In the genomic region with DNA sequence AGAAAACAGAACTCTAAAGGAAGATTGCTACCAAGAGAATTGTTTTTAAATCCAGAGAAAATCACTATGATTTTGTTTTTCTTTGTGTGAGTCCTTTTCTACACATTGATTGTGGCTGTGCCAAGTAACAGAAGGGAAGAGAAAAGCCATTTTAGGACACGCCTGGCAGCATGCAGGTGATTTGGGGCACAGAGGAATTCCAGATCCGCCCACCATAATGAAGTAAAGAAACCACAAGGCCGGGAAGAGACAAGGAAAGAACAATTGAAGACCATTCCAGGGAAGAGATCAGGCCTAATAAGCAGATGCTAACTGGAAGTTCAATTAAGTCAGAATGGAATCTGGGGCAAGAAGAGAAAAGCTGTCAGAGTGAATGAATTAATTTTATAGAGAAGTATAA, we compare ENCODE assay signal across 30 cellular contexts.
"Had no signal": no experiment of that assay in that cellular context is flagged by ENCODE, and none has a peak within 500 bp of the region (broad histone marks: within the 10 kb centered on the region; RNA-seq: fewer than 3 reads in every experiment).

No MANE protein-coding gene starts in this region.

- H3K4me3 ChIP-seq: cardiac muscle cell, colonic mucosa, Peyer's patch, SJCRH30 had no signal

- H3K36me3 Mint-ChIP-seq: activated naive CD8-positive, alpha-beta T cell; WTC11 had no signal

- H3K9me3 ChIP-seq: colonic mucosa, Peyer's patch, SJCRH30 had no signal

- H3K36me3 ChIP-seq: brain microvascular endothelial cell, cardiac muscle cell, colonic mucosa, Peyer's patch, SJCRH30 had no signal

- H3K4me1 Mint-ChIP-seq: activated T-helper 17 cell treated with anti-CD3 and anti-CD28 coated beads, Interleukin-2, amount 50 U/mL, for 72 hours had no signal

- DNase-seq: activated CD4-positive, alpha-beta T cell treated with anti-CD3 and anti-CD28 coated beads for 48 hours; activated CD4-positive, alpha-beta T cell treated with anti-CD3 and anti-CD28 coated beads, Interleukin-2, amount 50 U/mL, for 4 hours; activated CD4-positive, CD25-positive, alpha-beta regulatory T cell treated with anti-CD3 and anti-CD28 coated beads, Interleukin-2, amount 50 U/mL, for 72 hours; activated CD8-positive, alpha-beta memory T cell treated with anti-CD3 and anti-CD28 coated beads, Interleukin-2, amount 50 U/mL, for 48 hours; activated CD8-positive, alpha-beta T cell treated with anti-CD3 and anti-CD28 coated beads, Interleukin-2, amount 10 ng/mL, durations not matched to agents 7 days and 5 days; activated gamma-delta T cell; activated naive CD4-positive, alpha-beta T cell treated with anti-CD3 and anti-CD28 coated beads for 36 hours; activated T-cell treated with anti-CD3 and anti-CD28 coated beads, Interleukin-2, amount 50 U/mL, for 24 hours; amygdala; brain microvascular endothelial cell; cerebellar nuclear complex; colonic mucosa; Karpas-422; MM.1S; NCI-H1105; NCI-H1436; NCI-H1694 treated with DMSO at 0.1 percent for 48 hours; NCI-H2029 treated with DMSO at 0.1 percent for 48 hours; NCI-H510A treated with DMSO at 0.1 percent for 48 hours; Peyer's patch; Right ventricle myocardium superior; SW 1271 had no signal

- H3K4me3 Mint-ChIP-seq: activated CD8-positive, alpha-beta T cell treated with anti-CD3 and anti-CD28 coated beads, Interleukin-2, amount 10 ng/mL, durations not matched to agents 7 days and 5 days; activated naive CD4-positive, alpha-beta T cell treated with anti-CD3 and anti-CD28 coated beads for 36 hours; activated naive CD8-positive, alpha-beta T cell; activated T-cell treated with anti-CD3 and anti-CD28 coated beads, Interleukin-2, amount 50 U/mL, for 24 hours; activated T-helper 17 cell treated with anti-CD3 and anti-CD28 coated beads, Interleukin-2, amount 50 U/mL, for 72 hours; T-helper 1 cell treated with Interleukin-12 subunit alpha and Interleukin-12 subunit beta and Interleukin-4 antibody, amounts not matched to agents 30 μg/mL and 1 μg/mL, for 36 hours; WTC11 had no signal

- H3K9me3 Mint-ChIP-seq: activated naive CD4-positive, alpha-beta T cell treated with anti-CD3 and anti-CD28 coated beads for 36 hours; T-helper 1 cell treated with Interleukin-12 subunit alpha and Interleukin-12 subunit beta and Interleukin-4 antibody, amounts not matched to agents 30 μg/mL and 1 μg/mL, for 36 hours had no signal

- H3K27me3 Mint-ChIP-seq: activated naive CD8-positive, alpha-beta T cell; activated T-cell treated with anti-CD3 and anti-CD28 coated beads, Interleukin-2, amount 50 U/mL, for 24 hours; activated T-helper 17 cell treated with anti-CD3 and anti-CD28 coated beads, Interleukin-2, amount 50 U/mL, for 72 hours had no signal

- H3K27ac Mint-ChIP-seq: activated CD8-positive, alpha-beta T cell treated with anti-CD3 and anti-CD28 coated beads, Interleukin-2, amount 10 ng/mL, durations not matched to agents 7 days and 5 days; activated naive CD4-positive, alpha-beta T cell treated with anti-CD3 and anti-CD28 coated beads for 36 hours; activated naive CD8-positive, alpha-beta T cell; activated T-cell treated with anti-CD3 and anti-CD28 coated beads, Interleukin-2, amount 50 U/mL, for 24 hours; activated T-helper 17 cell treated with anti-CD3 and anti-CD28 coated beads, Interleukin-2, amount 50 U/mL, for 72 hours; T-helper 1 cell treated with Interleukin-12 subunit alpha and Interleukin-12 subunit beta and Interleukin-4 antibody, amounts not matched to agents 30 μg/mL and 1 μg/mL, for 36 hours; WTC11 had no signal

- H3K4me1 ChIP-seq: colonic mucosa, Peyer's patch, SJCRH30 had no signal

- ATAC-seq: activated CD8-positive, alpha-beta T cell treated with anti-CD3 and anti-CD28 coated beads, Interleukin-2, amount 10 ng/mL, durations not matched to agents 7 days and 5 days; activated T-helper 17 cell treated with anti-CD3 and anti-CD28 coated beads, Interleukin-2, amount 50 U/mL, for 72 hours; SK-N-SH treated with all-trans-retinoic acid at 6 μM for 48 hours; WTC11 had no signal

- H3K27ac ChIP-seq: brain microvascular endothelial cell, cardiac muscle cell, colonic mucosa, Peyer's patch, RWPE1, SJCRH30 had no signal

- H3K27me3 ChIP-seq: brain microvascular endothelial cell, cardiac muscle cell, colonic mucosa, Peyer's patch, SJCRH30 had no signal
